ENCODE assay signal across 1 cellular context in genomic region chrX:153926594-153926862, GRCh38.
TF ChIP-seq lines count a peak whose summit lies in the region.

No MANE protein-coding gene starts in this region.

TF ChIP-seq in IMR-90, 13 proteins besides CTCF, POLR2A, EP300 and RAD21:
- TF ChIP-seq CHD1 (IDR thresholded peaks at IDR 0.05; ENCODE audit: low read depth, low read length) (no peak), NFE2L2 (IDR thresholded peaks at IDR 0.05; ENCODE audit: low read depth, low read length) (no peak), FOS (IDR thresholded peaks at IDR 0.05; ENCODE audit: low read depth, low read length) (no peak), RFX5 (IDR thresholded peaks at IDR 0.05; ENCODE audit: low read depth, low read length) (no peak), BHLHE40 (IDR thresholded peaks at IDR 0.05; ENCODE audit: low read depth, low read length) (no peak), MAFK (IDR thresholded peaks at IDR 0.05; ENCODE audit: low read depth, low read length) (no peak), SMC3 (IDR thresholded peaks at IDR 0.05; ENCODE audit: low read depth, low read length) (no peak), USF2 (IDR thresholded peaks at IDR 0.05; ENCODE audit: low read depth, low read length) (no peak), ELK1 (IDR thresholded peaks at IDR 0.05; ENCODE audit: borderline replicate concordance, low read depth, low read length) (no peak), CEBPB (IDR thresholded peaks at IDR 0.05; ENCODE audit: low read depth, low read length) (no peak), MAZ (IDR thresholded peaks at IDR 0.05; ENCODE audit: borderline replicate concordance, low read depth, low read length) (no peak), RCOR1 (IDR thresholded peaks at IDR 0.05; ENCODE audit: insufficient replicate concordance, low read length) (no peak), MXI1 (IDR thresholded peaks at IDR 0.05; ENCODE audit: borderline replicate concordance, low read depth, low read length) (no peak)
